24 cellular contexts compared by ENCODE assay signal in the genomic region with DNA sequence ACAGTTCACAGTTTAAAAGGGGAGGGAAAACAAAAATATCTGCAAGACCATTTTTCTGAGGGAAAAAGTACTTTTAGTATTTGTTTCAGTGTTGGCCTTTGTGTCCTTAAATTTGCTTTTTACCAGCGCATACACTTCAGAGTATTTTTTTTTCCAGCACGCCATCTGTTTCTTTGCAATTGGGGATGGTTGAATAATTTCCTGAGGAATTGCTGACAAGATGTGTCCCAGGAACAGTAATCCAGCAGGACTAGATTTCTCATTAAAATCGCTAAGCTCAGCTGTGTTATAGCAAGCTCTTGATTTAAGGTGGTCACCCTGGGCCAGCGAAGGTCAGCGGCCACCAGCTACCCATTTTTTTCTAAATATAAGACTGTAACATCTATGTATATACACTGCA.
"Had no signal": no experiment of that assay in that cellular context is flagged by ENCODE, and none has a peak within 500 bp of the region (broad histone marks: within the 10 kb centered on the region; RNA-seq: fewer than 3 reads in every experiment).

No MANE protein-coding gene starts in this region.

- H3K4me3 Mint-ChIP-seq: activated CD4-positive, alpha-beta T cell treated with anti-CD3 and anti-CD28 coated beads for 36 hours; activated naive CD8-positive, alpha-beta T cell; effector memory CD8-positive, alpha-beta T cell; immature natural killer cell; naive thymus-derived CD8-positive, alpha-beta T cell; T-helper 2 cell treated with Interferon-gamma antibody and Interleukin-4, amounts not matched to agents 5 μg/mL and 100 μg/mL, for 36 hours had no signal

- H3K27ac Mint-ChIP-seq: activated CD4-positive, alpha-beta T cell treated with anti-CD3 and anti-CD28 coated beads for 36 hours; activated naive CD8-positive, alpha-beta T cell; effector memory CD8-positive, alpha-beta T cell; immature natural killer cell; naive thymus-derived CD8-positive, alpha-beta T cell; T-helper 2 cell treated with Interferon-gamma antibody and Interleukin-4, amounts not matched to agents 5 μg/mL and 100 μg/mL, for 36 hours had no signal

- DNase-seq: activated CD4-positive, alpha-beta T cell treated with anti-CD3 and anti-CD28 coated beads for 36 hours; activated CD4-positive, CD25-positive, alpha-beta regulatory T cell; activated effector memory CD4-positive, alpha-beta T cell treated with Interleukin-2 at 50 U/mL for 16 hours; activated naive CD4-positive, alpha-beta T cell treated with Interleukin-2 at 50 U/mL for 16 hours; cerebellar nuclear complex; dorsolateral prefrontal cortex; effector memory CD8-positive, alpha-beta T cell; foreskin fibroblast; head of caudate nucleus; hippocampal formation; immature natural killer cell; lower lobe of right lung; mesenchymal stem cell; naive thymus-derived CD8-positive, alpha-beta T cell; right lobe of liver; stimulated activated CD4-positive, alpha-beta T cell treated with anti-CD3 and anti-CD28 coated beads, Interleukin-2, amount 100 ng/mL, for 48 hours; stimulated activated naive CD4-positive, alpha-beta T cell treated with Interleukin-2 at 50 U/mL for 16 hours; T-helper 1 cell; trophoblast cell had no signal

- ATAC-seq: activated CD4-positive, alpha-beta T cell treated with anti-CD3 and anti-CD28 coated beads for 36 hours; effector memory CD8-positive, alpha-beta T cell; left lung; lower lobe of right lung; naive thymus-derived CD8-positive, alpha-beta T cell; right lobe of liver had no signal

- H3K4me1 ChIP-seq: left lung, lower lobe of right lung, right lobe of liver had no signal

- H3K27me3 Mint-ChIP-seq: activated naive CD8-positive, alpha-beta T cell had no signal

- H3K9me3 Mint-ChIP-seq: effector memory CD8-positive, alpha-beta T cell; naive thymus-derived CD8-positive, alpha-beta T cell; T-helper 2 cell treated with Interferon-gamma antibody and Interleukin-4, amounts not matched to agents 5 μg/mL and 100 μg/mL, for 36 hours had no signal

- H3K4me3 ChIP-seq: coronary artery, dorsolateral prefrontal cortex, left lung, lower lobe of right lung, right lobe of liver, thoracic aorta had no signal

- H3K36me3 ChIP-seq: left lung, lower lobe of right lung, right lobe of liver, thoracic aorta had no signal

- H3K36me3 Mint-ChIP-seq: activated naive CD8-positive, alpha-beta T cell; immature natural killer cell; naive thymus-derived CD8-positive, alpha-beta T cell had no signal

- H3K27me3 ChIP-seq: dorsolateral prefrontal cortex, left lung, right lobe of liver had no signal

- H3K4me1 Mint-ChIP-seq: activated CD4-positive, alpha-beta T cell treated with anti-CD3 and anti-CD28 coated beads for 36 hours; naive thymus-derived CD8-positive, alpha-beta T cell had no signal

- H3K9me3 ChIP-seq: left lung, lower lobe of right lung, right lobe of liver, thoracic aorta had no signal
